In genomic region chr7:152486968-152487367, GRCh38 we compare ENCODE assay signal across 27 cellular contexts.
"Had no signal": no experiment of that assay in that cellular context is flagged by ENCODE, and none has a peak within 500 bp of the region (broad histone marks: within the 10 kb centered on the region; RNA-seq: fewer than 3 reads in every experiment).

No MANE protein-coding gene starts in this region.

- H3K4me3 ChIP-seq: colonic mucosa, coronary artery, dorsolateral prefrontal cortex, esophagus muscularis mucosa, gastrocnemius medialis, gastroesophageal sphincter, heart left ventricle, heart right ventricle had no signal

- DNase-seq: colonic mucosa; cortex of kidney; dermis blood vessel endothelial cell; dorsolateral prefrontal cortex; effector CD4-positive, alpha-beta T cell; effector CD8-positive, alpha-beta T cell; effector memory CD4-positive, alpha-beta T cell; effector memory CD8-positive, alpha-beta T cell; endodermal cell; erythroblast; foreskin fibroblast; foreskin keratinocyte; foreskin melanocyte; gastrocnemius medialis; glutamatergic neuron; head of caudate nucleus; heart left ventricle; heart right ventricle had no signal

- H3K9me3 ChIP-seq: colonic mucosa, esophagus muscularis mucosa, gastrocnemius medialis, gastroesophageal sphincter, heart left ventricle, heart right ventricle had no signal

- H3K27ac ChIP-seq: colonic mucosa, coronary artery, dorsolateral prefrontal cortex, epithelial cell of prostate, esophagus muscularis mucosa, foreskin keratinocyte, gastrocnemius medialis, gastroesophageal sphincter, heart left ventricle, heart right ventricle had no signal

- H3K4me1 ChIP-seq: colonic mucosa, esophagus muscularis mucosa, foreskin keratinocyte, gastrocnemius medialis, gastroesophageal sphincter, heart left ventricle, heart right ventricle had no signal

- ATAC-seq: effector memory CD8-positive, alpha-beta T cell; esophagus mucosa; foreskin keratinocyte; gastrocnemius medialis; gastroesophageal sphincter; heart left ventricle; heart right ventricle had no signal

- H3K36me3 ChIP-seq: colonic mucosa, esophagus muscularis mucosa, gastrocnemius medialis, gastroesophageal sphincter, heart left ventricle, heart right ventricle had no signal

- FAIRE-seq: colon, endometrium, endothelial cell of umbilical vein, frontal cortex had no signal

- H3K27me3 ChIP-seq: colonic mucosa, dorsolateral prefrontal cortex, esophagus muscularis mucosa, foreskin keratinocyte, gastrocnemius medialis, heart left ventricle had no signal
